ENCODE assay signal across 9 cellular contexts in the genomic region with DNA sequence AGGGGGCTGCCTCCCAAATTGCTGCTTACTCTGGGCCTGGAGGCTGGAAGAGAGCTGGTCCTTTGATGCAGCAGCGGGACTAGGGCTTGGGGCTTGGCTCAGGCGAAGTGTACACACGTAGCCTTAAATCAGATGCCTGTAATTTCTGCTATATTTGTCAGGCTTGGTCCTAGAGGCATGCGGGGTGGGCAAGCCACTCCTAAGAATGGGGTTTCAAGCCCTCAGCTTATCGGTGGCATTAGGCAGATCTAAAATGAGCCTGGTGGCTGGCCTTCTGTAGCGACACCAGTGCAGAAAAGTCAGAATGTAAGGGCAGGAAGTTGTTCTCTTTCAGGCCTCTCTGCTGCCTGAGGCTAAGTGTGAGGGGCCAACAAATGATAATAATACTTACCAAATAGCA. TPM values are rescaled to one million over a fixed set of nuclear protein-coding genes. Genes with fewer than 3 reads are reported as not detected.
DNase-seq lines count a peak whose midpoint lies in the region; ATAC-seq and TF ChIP-seq lines count a peak whose summit lies in the region.
"Had no signal": no experiment of that assay in that cellular context is flagged by ENCODE, and none has a peak within 500 bp of the region (broad histone marks: within the 10 kb centered on the region; RNA-seq: fewer than 3 reads in every experiment).

No MANE protein-coding gene starts in this region.

- H3K4me1 Mint-ChIP-seq in CD4-positive, alpha-beta memory T cell: peaks cover 4 to 30% (median 17%) of the 10 kb centered on the region in 4 donors
- peaks cover 26% of the 10 kb centered on the region for H3K4me1 Mint-ChIP-seq in activated naive CD8-positive, alpha-beta T cell (ENCODE audit: low read depth)
- peaks cover 19 to 33% (median 20%) of the 10 kb centered on the region in 3 donors for H3K4me1 Mint-ChIP-seq in naive B cell

- H3K9me3 ChIP-seq in CD4-positive, alpha-beta memory T cell (ENCODE audit: control insufficient read depth in 1 of 2, low read length in 2 of 2): no peaks in the 10 kb centered on the region

- H3K27me3 ChIP-seq in CD4-positive, alpha-beta memory T cell (ENCODE audit: insufficient read depth, low read length): peaks cover 21% of the 10 kb centered on the region

- peaks cover 26% of the 10 kb centered on the region for H3K4me1 ChIP-seq in CD4-positive, alpha-beta memory T cell (ENCODE audit: insufficient read depth, low read length)

- POLR2A ChIA-PET in CD4-positive, alpha-beta memory T cell (lab: Charles Lee; ENCODE audit: partially characterized antibody): no interaction called here

- intact Hi-C loops in CD4-positive, alpha-beta memory T cell (cut with micrococcal nuclease): no loop called here

- no peaks in the 10 kb centered on the region for H3K36me3 Mint-ChIP-seq in CD4-positive, alpha-beta memory T cell
- H3K36me3 Mint-ChIP-seq in activated naive CD8-positive, alpha-beta T cell: no peaks in the 10 kb centered on the region
- H3K36me3 Mint-ChIP-seq in naive B cell: no peaks in the 10 kb centered on the region

- no peak for TF ChIP-seq CTCF in GM12864 (IDR thresholded peaks at IDR 0.05; ENCODE audit: low read depth, low read length, missing control alignments)
- no peak for TF ChIP-seq CTCF in coronary artery (IDR thresholded peaks at IDR 0.05)

- no peaks in the 10 kb centered on the region for H3K36me3 ChIP-seq in CD4-positive, alpha-beta memory T cell (ENCODE audit: insufficient read depth, low read length)

- H3K27ac ChIP-seq in CD4-positive, alpha-beta memory T cell (ENCODE audit: low read depth, low read length): no peak overlapping the region
- H3K27ac ChIP-seq in coronary artery: no peak overlapping the region

- ATAC-seq in naive B cell (ENCODE audit: low read depth in 2 of 2) (no peak), HG02884 (IDR thresholded peaks at IDR 0.05; ENCODE audit: unreplicated experiment) (no peak), HG03342 (IDR thresholded peaks at IDR 0.05; ENCODE audit: unreplicated experiment) (no peak)

- H3K27ac Mint-ChIP-seq in CD4-positive, alpha-beta memory T cell: no peak overlapping the region
- H3K27ac Mint-ChIP-seq in activated naive CD8-positive, alpha-beta T cell: no peak overlapping the region
- H3K27ac Mint-ChIP-seq in naive B cell: no peak overlapping the region

- H3K4me3 Mint-ChIP-seq in CD4-positive, alpha-beta memory T cell: peak overlapping the region in 6 of 8 donors; percentile 8 to 62 (median 46)
- peak overlapping the region; percentile 76 for H3K4me3 Mint-ChIP-seq in activated naive CD8-positive, alpha-beta T cell
- H3K4me3 Mint-ChIP-seq in naive B cell: peak overlapping the region; percentile 45 to 82 (median 62)

- peaks cover 0 to 12% (median 0%) of the 10 kb centered on the region in 8 donors for H3K9me3 Mint-ChIP-seq in CD4-positive, alpha-beta memory T cell
- no peaks in the 10 kb centered on the region for H3K9me3 Mint-ChIP-seq in activated naive CD8-positive, alpha-beta T cell (ENCODE audit: low read depth)
- peaks cover 0 to 10% (median 6%) of the 10 kb centered on the region in 7 donors for H3K9me3 Mint-ChIP-seq in naive B cell

- CTCF ChIA-PET in CD4-positive, alpha-beta memory T cell (lab: Charles Lee; ENCODE audit: partially characterized antibody): no interaction called here

- DNase-seq in CD4-positive, alpha-beta memory T cell: no peak
- no peak for DNase-seq in GM12864 (ENCODE audit: low read depth)
- DNase-seq in naive B cell: no peak
- no peak for DNase-seq in AG08396 (ENCODE audit: low spot score)
- no peak for DNase-seq in coronary artery (ENCODE audit: low spot score)
- DNase-seq: NCI-H345 had no signal

- peaks cover 46 to 57% of the 10 kb centered on the region in 2 donors for H3K27me3 Mint-ChIP-seq in CD4-positive, alpha-beta memory T cell
- H3K27me3 Mint-ChIP-seq in activated naive CD8-positive, alpha-beta T cell: peaks cover 54% of the 10 kb centered on the region
- H3K27me3 Mint-ChIP-seq in naive B cell: peaks cover 57 to 80% (median 76%) of the 10 kb centered on the region in 3 donors

- H3K4me3 ChIP-seq in CD4-positive, alpha-beta memory T cell (ENCODE audit: low read length in 2 of 2): no peak overlapping the region
- peak overlapping the region; percentile 86 for H3K4me3 ChIP-seq in GM12864 (ENCODE audit: low read depth, low read length)
- H3K4me3 ChIP-seq in coronary artery: no peak overlapping the region

RNA-seq across cellular contexts. Expression of a gene that starts 0.9 kb away (rescaled TPM):
- not detected for total RNA-seq in CD4-positive, alpha-beta memory T cell
- polyA plus RNA-seq in CD4-positive, alpha-beta memory T cell: not detected
- polyA plus RNA-seq in naive B cell (ENCODE audit: low read depth in 6 of 6): under 1 TPM in 1 of 6 donors, not detected in 5; 0.24 TPM
